In the genomic region with DNA sequence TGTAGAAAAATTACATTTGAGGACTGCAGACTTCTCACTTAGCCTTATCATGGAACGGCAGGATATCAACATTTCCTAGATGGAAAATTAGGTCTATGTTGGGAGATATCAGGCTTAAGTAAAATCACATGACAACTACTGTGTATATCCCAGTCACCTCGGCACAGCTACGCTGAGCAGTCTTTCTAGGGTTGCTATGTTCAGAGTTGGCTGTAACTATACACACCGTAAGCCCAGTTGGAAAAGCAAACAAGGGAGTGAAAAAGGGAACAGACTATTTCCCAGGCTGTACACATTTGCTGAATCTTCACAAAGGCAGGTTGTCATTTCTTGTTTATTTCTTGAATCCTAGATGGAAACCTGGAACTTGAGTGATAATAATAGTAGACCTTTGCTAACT, we compare ENCODE assay signal across 13 cellular contexts.
DNase-seq lines count a peak whose midpoint lies in the region; ATAC-seq and TF ChIP-seq lines count a peak whose summit lies in the region.
"Had no signal": no experiment of that assay in that cellular context is flagged by ENCODE, and none has a peak within 500 bp of the region (broad histone marks: within the 10 kb centered on the region; RNA-seq: fewer than 3 reads in every experiment).

No MANE protein-coding gene starts in this region.

- no peak overlapping the region for H3K4me3 ChIP-seq in cardiac fibroblast (replicated peaks in 1 of 2; ENCODE audit: low read depth in 2 of 2, low read length in 2 of 2)
- H3K4me3 ChIP-seq in tibial nerve = no peak overlapping the region
- H3K4me3 ChIP-seq: Peyer's patch had no signal

- H3K27me3 ChIP-seq in tibial nerve = no peaks in the 10 kb centered on the region
- H3K27me3 ChIP-seq: Peyer's patch had no signal

- no peak for ATAC-seq in HG03565 (IDR thresholded peaks at IDR 0.05; ENCODE audit: unreplicated experiment)

- no peaks in the 10 kb centered on the region for H3K4me1 ChIP-seq in tibial nerve
- H3K4me1 ChIP-seq: Peyer's patch had no signal

- TF ChIP-seq EP300 in tibial nerve (IDR thresholded peaks at IDR 0.05) = no peak

- TF ChIP-seq POLR2A in tibial nerve (IDR thresholded peaks at IDR 0.05) = no peak

- peaks cover 11% of the 10 kb centered on the region for H3K4me1 Mint-ChIP-seq in mesothelial cell of epicardium
- H3K4me1 Mint-ChIP-seq: activated B cell treated with CpG ODN at 0.5 μM for 24 hours had no signal

- whole genome bisulfite sequencing in tibial nerve, 2 donors = 84 to 87% methylated on average over 4 of the region's 4 CpGs

- H3K36me3 ChIP-seq in tibial nerve = no peaks in the 10 kb centered on the region
- H3K36me3 ChIP-seq: Peyer's patch had no signal

- H3K9me3 ChIP-seq in tibial nerve = no peaks in the 10 kb centered on the region
- H3K9me3 ChIP-seq: Peyer's patch had no signal

- DNase-seq in EH (ENCODE audit: low read depth) (peak; percentile 14), NCI-H146 (lab: John Stamatoyannopoulos, UW) (peak; percentile 81), cardiac fibroblast (ENCODE audit: low read depth in 2 of 2) (peak; percentile 49 to 60), mesothelial cell of epicardium (ENCODE audit: low spot score in 2 of 2, unreplicated experiment in 2 of 2) (no peak), middle frontal gyrus (ENCODE audit: extremely low spot score, low spot score) (no peak), tibial nerve (ENCODE audit: low spot score in 2 of 2) (no peak)
- DNase-seq in effector CD8-positive, alpha-beta T cell (lab: John Stamatoyannopoulos, UW) = no peak
- DNase-seq: activated B cell treated with CpG ODN at 0.5 μM for 24 hours; activated effector memory CD4-positive, alpha-beta T cell treated with Interleukin-2 at 50 U/mL for 16 hours; NCI-H1048; Peyer's patch; trophoblast cell had no signal

- H3K27ac Mint-ChIP-seq in mesothelial cell of epicardium = peak overlapping the region; percentile 47
- H3K27ac Mint-ChIP-seq: activated B cell treated with CpG ODN at 0.5 μM for 24 hours had no signal

- no peaks in the 10 kb centered on the region for H3K36me3 Mint-ChIP-seq in mesothelial cell of epicardium

- no peak overlapping the region for H3K4me3 Mint-ChIP-seq in mesothelial cell of epicardium
- H3K4me3 Mint-ChIP-seq: activated B cell treated with CpG ODN at 0.5 μM for 24 hours had no signal

- H3K9me3 Mint-ChIP-seq in mesothelial cell of epicardium = no peaks in the 10 kb centered on the region
- H3K9me3 Mint-ChIP-seq: activated B cell treated with CpG ODN at 0.5 μM for 24 hours had no signal

- H3K27ac ChIP-seq in tibial nerve = no peak overlapping the region
- H3K27ac ChIP-seq: Peyer's patch had no signal

- no peaks in the 10 kb centered on the region for H3K27me3 Mint-ChIP-seq in mesothelial cell of epicardium (ENCODE audit: low read depth)
- H3K27me3 Mint-ChIP-seq: activated B cell treated with CpG ODN at 0.5 μM for 24 hours had no signal

- TF ChIP-seq CTCF in cardiac fibroblast (IDR thresholded peaks at IDR 0.05; ENCODE audit: low read depth, low read length) (no peak), mesothelial cell of epicardium (IDR thresholded peaks at IDR 0.05; ENCODE audit: unreplicated experiment) (no peak), tibial nerve (IDR thresholded peaks at IDR 0.05) (no peak)

Comparison
In these comparisons a context has a peak if more than half of its experiments do, and no peak if none do; other contexts are left out.
1. DNase-seq: peak in EH (single experiment), NCI-H146 (single experiment) and cardiac fibroblast (2 of 2); none in mesothelial cell of epicardium (0 of 2), effector CD8-positive, alpha-beta T cell (single experiment), middle frontal gyrus (single experiment) and tibial nerve (0 of 2).